In the genomic region with DNA sequence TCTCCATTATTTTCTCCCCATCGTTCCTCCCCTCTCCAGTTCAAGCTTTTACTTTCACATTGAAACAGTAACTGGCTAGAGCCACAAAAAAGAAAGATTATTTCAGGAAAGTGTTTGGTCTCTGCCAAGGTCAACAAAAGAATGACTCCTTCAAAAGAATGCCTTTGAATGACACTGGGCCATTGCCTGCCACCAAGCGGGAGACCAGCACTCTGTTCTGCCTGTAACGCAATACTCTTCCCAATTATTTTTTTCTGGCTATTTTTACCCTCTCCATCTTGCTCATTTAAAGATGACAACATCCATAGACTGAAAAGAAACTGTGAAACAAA, we compare ENCODE assay signal across 1 cellular context.
TF ChIP-seq lines count a peak whose summit lies in the region.

No MANE protein-coding gene starts in this region.

TF ChIP-seq in H1, 55 proteins besides CTCF, POLR2A, EP300 and RAD21 (continued from another document):
- TF ChIP-seq, protein P1, sequence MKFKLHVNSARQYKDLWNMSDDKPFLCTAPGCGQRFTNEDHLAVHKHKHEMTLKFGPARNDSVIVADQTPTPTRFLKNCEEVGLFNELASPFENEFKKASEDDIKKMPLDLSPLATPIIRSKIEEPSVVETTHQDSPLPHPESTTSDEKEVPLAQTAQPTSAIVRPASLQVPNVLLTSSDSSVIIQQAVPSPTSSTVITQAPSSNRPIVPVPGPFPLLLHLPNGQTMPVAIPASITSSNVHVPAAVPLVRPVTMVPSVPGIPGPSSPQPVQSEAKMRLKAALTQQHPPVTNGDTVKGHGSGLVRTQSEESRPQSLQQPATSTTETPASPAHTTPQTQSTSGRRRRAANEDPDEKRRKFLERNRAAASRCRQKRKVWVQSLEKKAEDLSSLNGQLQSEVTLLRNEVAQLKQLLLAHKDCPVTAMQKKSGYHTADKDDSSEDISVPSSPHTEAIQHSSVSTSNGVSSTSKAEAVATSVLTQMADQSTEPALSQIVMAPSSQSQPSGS (IDR thresholded peaks at IDR 0.05; ENCODE audit: low read length): no peak
TF ChIP-seq in H1: peak in this region for 1.
